ENCODE assay signal across 8 cellular contexts in genomic region chr1:41361028-41361494, GRCh38. TPM values are rescaled to one million over a fixed set of nuclear protein-coding genes. Genes with fewer than 3 reads are reported as not detected.
DNase-seq lines count a peak whose midpoint lies in the region; ATAC-seq and TF ChIP-seq lines count a peak whose summit lies in the region.

Gene FOXO6, plus strand, starts transcription at chr1:41361434.

- no peaks in the 10 kb centered on the region for H3K36me3 Mint-ChIP-seq in Caco-2 (ENCODE audit: insufficient read depth, unreplicated experiment)

- peak; percentile 90 for ATAC-seq in GM21526 (IDR thresholded peaks at IDR 0.05; ENCODE audit: low FRiP score, unreplicated experiment)

- CTCF ChIA-PET in Caco-2 (lab: Charles Lee): interaction anchor here (0.6 to 1.6 kb wide), 12 partner anchors 11 to 804 kb away, joined by 3 to 5 read pairs (median 3); no protein-coding TSS in a partner anchor

- H4K20me1 ChIP-seq in OCI-LY3 (ENCODE audit: insufficient read depth, low read length): no peaks in the 10 kb centered on the region

- H3K4me1 ChIP-seq in Caco-2 (peaks cover 6% of the 10 kb centered on the region), OCI-LY3 (ENCODE audit: low read length) (peaks cover 20% of the 10 kb centered on the region), mononuclear cell (ENCODE audit: insufficient read depth, low read length) (peaks cover 27% of the 10 kb centered on the region)

- peak within 1 kb of the TSS; percentile 77 for H3K4me2 ChIP-seq in OCI-LY3 (ENCODE audit: low read length)

- intact Hi-C loops in Caco-2 (cut with micrococcal nuclease; ENCODE audit: unreplicated experiment): loop anchor here (5.0 kb wide), 1 partner anchor 56 kb away; no protein-coding TSS in a partner anchor

- H3K27me3 ChIP-seq in Caco-2 (replicated peaks; ENCODE audit: control insufficient read depth, insufficient read depth, low read length): no peaks in the 10 kb centered on the region; the same call in 1 of the 2 replicates
- H3K27me3 ChIP-seq in OCI-LY3 (ENCODE audit: low read depth, low read length): no peaks in the 10 kb centered on the region
- peaks cover 18% of the 10 kb centered on the region for H3K27me3 ChIP-seq in mononuclear cell (ENCODE audit: insufficient read depth, low read length)

- H3K9ac ChIP-seq in OCI-LY3 (ENCODE audit: low read length): peak within 1 kb of the TSS; percentile 10; the same call in 1 of the 2 replicates

- peak; percentile 24 to 35 for TF ChIP-seq CTCF in Caco-2 (IDR thresholded peaks at IDR 0.05; ENCODE audit: insufficient read depth in 1 of 2, low read depth in 1 of 2, low read length in 1 of 2, severe bottlenecking in 1 of 2, unreplicated experiment in 1 of 2)
- TF ChIP-seq CTCF in OCI-LY3 (IDR thresholded peaks at IDR 0.05; ENCODE audit: low read depth, low read length): peak; percentile 25

- H3K27ac ChIP-seq in OCI-LY3 (ENCODE audit: low read length) (no peak within 1 kb of the TSS), epithelial cell of prostate (peak within 1 kb of the TSS; percentile 16)

- peaks cover 3% of the 10 kb centered on the region for H3K27me3 Mint-ChIP-seq in Caco-2 (ENCODE audit: insufficient read depth, unreplicated experiment)

- no peaks in the 10 kb centered on the region for H3K9me3 ChIP-seq in Caco-2
- no peaks in the 10 kb centered on the region for H3K9me3 ChIP-seq in OCI-LY3 (ENCODE audit: insufficient read depth, low read length)
- no peaks in the 10 kb centered on the region for H3K9me3 ChIP-seq in mononuclear cell (ENCODE audit: low read depth, low read length)

- POLR2A ChIA-PET in Caco-2 (lab: Charles Lee): interaction anchor here (0.6 kb wide), 1 partner anchor 11 kb away, joined by 3 read pairs; no protein-coding TSS in a partner anchor

- H3K27ac Mint-ChIP-seq in Caco-2 (ENCODE audit: unreplicated experiment): peak within 1 kb of the TSS; percentile 69

- no peaks in the 10 kb centered on the region for H3K79me2 ChIP-seq in OCI-LY3 (ENCODE audit: low read length)

- no peaks in the 10 kb centered on the region for H3K9me3 Mint-ChIP-seq in Caco-2 (ENCODE audit: unreplicated experiment)

- peak within 1 kb of the TSS; percentile 46 for H3K4me3 ChIP-seq in Caco-2 (ENCODE audit: low read depth, low read length)
- peak within 1 kb of the TSS; percentile 74 for H3K4me3 ChIP-seq in OCI-LY3 (ENCODE audit: low read length)
- peak within 1 kb of the TSS; percentile 40 for H3K4me3 ChIP-seq in mononuclear cell (ENCODE audit: low read length)

- peaks cover 13% of the 10 kb centered on the region for H3K4me1 Mint-ChIP-seq in Caco-2 (ENCODE audit: low read depth, unreplicated experiment)

- no TSS peak for BruUV-seq in Caco-2 (replicated peaks; lab: Mats Ljungman, UMichigan)

- DNase-seq in Caco-2: peak; percentile 95 to 96
- peak; percentile 99 for DNase-seq in HuH-7 (ENCODE audit: low spot score)
- DNase-seq in activated T-cell treated with anti-CD3 and anti-CD28 coated beads for 4 hours: peak; percentile 91
- peak; percentile 84 for DNase-seq in epithelial cell of prostate (ENCODE audit: low read depth, low spot score)
- peak; percentile 87 to 89 for DNase-seq in stimulated activated CD8-positive, alpha-beta memory T cell treated with anti-CD3 and anti-CD28 coated beads, Interleukin-2, amount 100 ng/mL, for 48 hours (ENCODE audit: low read depth in 2 of 2)

- H3K36me3 ChIP-seq in Caco-2 (ENCODE audit: control insufficient read depth, insufficient read depth, low read length): no peaks in the 10 kb centered on the region
- H3K36me3 ChIP-seq in OCI-LY3 (replicated peaks; ENCODE audit: low read depth, low read length): no peaks in the 10 kb centered on the region

- no peak within 1 kb of the TSS for H2AFZ ChIP-seq in OCI-LY3 (ENCODE audit: low read depth, low read length)

- peak within 1 kb of the TSS; percentile 53 for H3K4me3 Mint-ChIP-seq in Caco-2 (ENCODE audit: unreplicated experiment)

RNA-seq across cellular contexts. Expression of gene FOXO6, which starts in this region (rescaled TPM):
- total RNA-seq in Caco-2 (2022) (0.42 and 0.59 TPM in 2 replicates), mononuclear cell (0.31 TPM)

Comparison
In these comparisons a context has a peak if more than half of its experiments do, and no peak if none do; other contexts are left out.
1. Peak in DNase-seq and H3K4me3 ChIP-seq in Caco-2; RNA of the gene not detected or under 1 TPM.